Comparison of ENCODE assay signal across 8 cellular contexts in the genomic region with DNA sequence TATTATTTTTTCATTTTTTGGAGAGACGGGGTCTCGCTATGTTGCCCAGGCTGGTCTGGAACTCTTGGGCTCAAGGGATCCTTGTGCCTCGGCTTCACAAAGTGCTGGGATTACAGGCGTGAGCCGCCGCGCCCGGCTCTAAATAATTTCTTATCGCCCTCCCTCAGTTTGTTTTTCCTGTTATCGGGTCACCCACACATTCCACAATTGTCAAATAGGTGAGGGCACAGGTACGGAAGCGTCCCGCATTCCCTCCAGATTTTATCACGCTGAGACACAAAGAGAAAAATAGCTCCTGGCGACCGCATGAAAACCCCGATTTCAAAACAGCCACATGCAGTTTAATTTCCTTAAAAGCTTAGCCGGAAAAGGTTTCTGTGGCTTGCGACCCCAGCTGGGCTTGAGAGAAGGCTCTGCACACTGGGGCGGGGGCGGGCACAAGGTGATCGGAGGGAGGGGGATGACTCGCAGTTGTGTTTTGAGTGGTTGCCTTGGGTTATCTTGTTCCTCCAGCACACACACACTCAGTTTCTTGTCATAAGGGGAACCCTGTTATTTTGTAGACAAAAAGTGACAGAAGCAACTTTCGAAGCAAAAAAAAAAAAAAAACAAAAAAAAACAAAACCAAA. TPM values are rescaled to one million over a fixed set of nuclear protein-coding genes. Genes with fewer than 3 reads are reported as not detected.
DNase-seq lines count a peak whose midpoint lies in the region; ATAC-seq and TF ChIP-seq lines count a peak whose summit lies in the region.

No MANE protein-coding gene starts in this region.

- H3K4me3 ChIP-seq in Caco-2 (ENCODE audit: low read depth, low read length) (peak overlapping the region; percentile 86), Karpas-422 (ENCODE audit: low read length) (peak overlapping the region; percentile 44; the same call in 1 of the 2 replicates), ectodermal cell (ENCODE audit: insufficient read depth, low read depth, low read length) (peak overlapping the region; percentile 81), muscle layer of colon (ENCODE audit: low read depth in 1 of 2, low read length in 2 of 2) (peak overlapping the region; percentile 62 to 71)

- intact Hi-C loops in Caco-2 (cut with micrococcal nuclease; ENCODE audit: unreplicated experiment), result loop anchor here (1.0 to 10.0 kb wide), 8 partner anchors 12 to 242 kb away; no protein-coding TSS in a partner anchor
- intact Hi-C loops in activated CD4-positive, alpha-beta T cell treated with anti-CD3 and anti-CD28 coated beads, Interleukin-2, amount 10 ng/mL, durations not matched to agents 24 days and 14 days (cut with micrococcal nuclease), result loop anchor here (1.0 to 10.0 kb wide), 10 partner anchors 34 to 1825 kb away; partner anchors contain the start of genes GFM2 and NSA2

- H3K79me2 ChIP-seq in Karpas-422 (ENCODE audit: low read length), result no peaks in the 10 kb centered on the region

- H3K4me3 Mint-ChIP-seq in Caco-2 (ENCODE audit: unreplicated experiment), result peak overlapping the region; percentile 79
- H3K4me3 Mint-ChIP-seq in activated CD4-positive, alpha-beta T cell treated with anti-CD3 and anti-CD28 coated beads, Interleukin-2, amount 10 ng/mL, durations not matched to agents 24 days and 14 days, result peak overlapping the region; percentile 95

- no peaks in the 10 kb centered on the region for H3K36me3 ChIP-seq in Caco-2 (ENCODE audit: control insufficient read depth, insufficient read depth, low read length)
- no peaks in the 10 kb centered on the region for H3K36me3 ChIP-seq in Karpas-422 (ENCODE audit: insufficient read depth, low read length)
- no peaks in the 10 kb centered on the region for H3K36me3 ChIP-seq in ectodermal cell (ENCODE audit: control insufficient read depth, insufficient read depth, low read length)
- no peaks in the 10 kb centered on the region for H3K36me3 ChIP-seq in muscle layer of colon (ENCODE audit: insufficient read depth, low read length)

- H3K27ac ChIP-seq in Karpas-422 (ENCODE audit: low read length), result no peak overlapping the region
- no peak overlapping the region for H3K27ac ChIP-seq in ectodermal cell (ENCODE audit: insufficient read depth, low read depth, low read length, poor library complexity, severe bottlenecking)
- no peak overlapping the region for H3K27ac ChIP-seq in muscle layer of colon (ENCODE audit: low read depth, low read length)

- WGBS in ectodermal cell, 2 experiments, result 21 to 25% methylated on average over 20 to 23 of the region's 24 CpGs

- no peak overlapping the region for H2AFZ ChIP-seq in Karpas-422 (ENCODE audit: low read length)

- CTCF ChIA-PET in Caco-2 (lab: Charles Lee), result interaction anchor here (0.6 to 2.7 kb wide), 15 partner anchors 13 to 372 kb away, joined by 3 to 19 read pairs (median 4); no protein-coding TSS in a partner anchor

- peak; percentile 77 to 85 for DNase-seq in Caco-2
- no peak for DNase-seq in Karpas-422
- DNase-seq in activated CD4-positive, alpha-beta T cell treated with anti-CD3 and anti-CD28 coated beads, Interleukin-2, amount 10 ng/mL, durations not matched to agents 24 days and 14 days, result peak; percentile 93
- DNase-seq in stimulated activated CD8-positive, alpha-beta memory T cell treated with anti-CD3 and anti-CD28 coated beads, Interleukin-7, amount 100 ng/mL, for 48 hours (ENCODE audit: extremely low read depth in 1 of 2, low read depth in 1 of 2), result peak; percentile 73 to 88
- no peak for DNase-seq in AG20443 (ENCODE audit: low spot score)

- H3K9me2 ChIP-seq in Karpas-422 (replicated peaks; ENCODE audit: insufficient read depth, low read length), result no peaks in the 10 kb centered on the region

- H3K27me3 Mint-ChIP-seq in Caco-2 (ENCODE audit: insufficient read depth, unreplicated experiment), result no peaks in the 10 kb centered on the region
- peaks cover 7% of the 10 kb centered on the region for H3K27me3 Mint-ChIP-seq in activated CD4-positive, alpha-beta T cell treated with anti-CD3 and anti-CD28 coated beads, Interleukin-2, amount 10 ng/mL, durations not matched to agents 24 days and 14 days

- TF ChIP-seq CTCF in Caco-2 (IDR thresholded peaks at IDR 0.05; ENCODE audit: insufficient read depth in 1 of 2, low read depth in 1 of 2, low read length in 1 of 2, severe bottlenecking in 1 of 2, unreplicated experiment in 1 of 2), result peak in 1 of 2 experiments; percentile 26

- POLR2A ChIA-PET in Caco-2 (lab: Charles Lee), result interaction anchor here (0.6 to 0.9 kb wide), 4 partner anchors 142 to 1596 kb away, joined by 5 to 11 read pairs (median 6); no protein-coding TSS in a partner anchor

- peak; percentile 49 for ATAC-seq in GM21723 (IDR thresholded peaks at IDR 0.05; ENCODE audit: unreplicated experiment)

- H3K9ac ChIP-seq in Karpas-422 (ENCODE audit: low read length), result no peak overlapping the region
- H3K9ac ChIP-seq in muscle layer of colon (ENCODE audit: low read length), result no peak overlapping the region

- peak overlapping the region; percentile 42 for H3K4me2 ChIP-seq in Karpas-422 (ENCODE audit: low read depth, low read length, poor library complexity, severe bottlenecking)

- H3K4me1 ChIP-seq in Caco-2, result peaks cover 39% of the 10 kb centered on the region
- H3K4me1 ChIP-seq in Karpas-422 (ENCODE audit: low read length), result peaks cover 17% of the 10 kb centered on the region
- no peaks in the 10 kb centered on the region for H3K4me1 ChIP-seq in ectodermal cell (ENCODE audit: control insufficient read depth, insufficient read depth, low read length)
- H3K4me1 ChIP-seq in muscle layer of colon (ENCODE audit: insufficient read depth, low read length), result peaks cover 7% of the 10 kb centered on the region

- no peaks in the 10 kb centered on the region for H3K9me3 Mint-ChIP-seq in Caco-2 (ENCODE audit: unreplicated experiment)
- no peaks in the 10 kb centered on the region for H3K9me3 Mint-ChIP-seq in activated CD4-positive, alpha-beta T cell treated with anti-CD3 and anti-CD28 coated beads, Interleukin-2, amount 10 ng/mL, durations not matched to agents 24 days and 14 days

- BruUV-seq in Caco-2 (replicated peaks; lab: Mats Ljungman, UMichigan), result TSS peak; percentile 40

- H3K9me3 ChIP-seq in Caco-2 (no peaks in the 10 kb centered on the region), Karpas-422 (ENCODE audit: low read length) (no peaks in the 10 kb centered on the region), ectodermal cell (ENCODE audit: control insufficient read depth, low read length) (no peaks in the 10 kb centered on the region), muscle layer of colon (ENCODE audit: low read length) (no peaks in the 10 kb centered on the region)

- H3K36me3 Mint-ChIP-seq in Caco-2 (ENCODE audit: insufficient read depth, unreplicated experiment), result peaks cover 13% of the 10 kb centered on the region
- H3K36me3 Mint-ChIP-seq in activated CD4-positive, alpha-beta T cell treated with anti-CD3 and anti-CD28 coated beads, Interleukin-2, amount 10 ng/mL, durations not matched to agents 24 days and 14 days (ENCODE audit: low read depth), result peaks cover 11% of the 10 kb centered on the region

- H3K27me3 ChIP-seq in Caco-2 (replicated peaks; ENCODE audit: control insufficient read depth, insufficient read depth, low read length) (no peaks in the 10 kb centered on the region), Karpas-422 (ENCODE audit: low read length) (no peaks in the 10 kb centered on the region), ectodermal cell (ENCODE audit: control insufficient read depth, insufficient read depth, low read length, poor library complexity, severe bottlenecking) (peaks cover 6% of the 10 kb centered on the region), muscle layer of colon (ENCODE audit: control insufficient read depth in 1 of 2, insufficient read depth in 2 of 2, low read length in 2 of 2) (peaks cover 0 to 11% of the 10 kb centered on the region in 2 donors)

- H3K4me1 Mint-ChIP-seq in Caco-2 (ENCODE audit: low read depth, unreplicated experiment), result peaks cover 19% of the 10 kb centered on the region
- H3K4me1 Mint-ChIP-seq in activated CD4-positive, alpha-beta T cell treated with anti-CD3 and anti-CD28 coated beads, Interleukin-2, amount 10 ng/mL, durations not matched to agents 24 days and 14 days, result peaks cover 51% of the 10 kb centered on the region

- peak overlapping the region; percentile 98 for H3K27ac Mint-ChIP-seq in Caco-2 (ENCODE audit: unreplicated experiment)
- H3K27ac Mint-ChIP-seq in activated CD4-positive, alpha-beta T cell treated with anti-CD3 and anti-CD28 coated beads, Interleukin-2, amount 10 ng/mL, durations not matched to agents 24 days and 14 days, result peak overlapping the region; percentile 99

- H4K20me1 ChIP-seq in Karpas-422 (ENCODE audit: insufficient read depth, low read depth, low read length), result no peaks in the 10 kb centered on the region

RNA-seq across cellular contexts. Expression of gene IQGAP2, which starts 0.7 kb away (rescaled TPM):
- 85.6 and 89.4 TPM in 2 replicates for total RNA-seq in Caco-2 (2022)
- not detected in 2 replicates for total RNA-seq in Karpas-422 (2014; rRNA removed; shearing (Covaris generic); ENCODE audit: low replicate concordance)
- total RNA-seq in activated CD4-positive, alpha-beta T cell treated with anti-CD3 and anti-CD28 coated beads, Interleukin-2, amount 10 ng/mL, durations not matched to agents 24 days and 14 days, result 37.3 and 39.3 TPM in 2 replicates
- polyA plus RNA-seq in ectodermal cell (2013, experiment 1 of 4), result 28.2 TPM
- polyA plus RNA-seq in ectodermal cell (2013, experiment 2 of 4), result 31.5 TPM
- 31.9 TPM for polyA plus RNA-seq in ectodermal cell (2013, experiment 3 of 4)
- polyA plus RNA-seq in ectodermal cell (2013, experiment 4 of 4), result 31.8 TPM

Comparison
In these comparisons a context has a peak if more than half of its experiments do, and no peak if none do; other contexts are left out.
1. DNase-seq: peak in Caco-2 (2 of 2), activated CD4-positive, alpha-beta T cell treated with anti-CD3 and anti-CD28 coated beads, Interleukin-2, amount 10 ng/mL, durations not matched to agents 24 days and 14 days (single experiment) and stimulated activated CD8-positive, alpha-beta memory T cell treated with anti-CD3 and anti-CD28 coated beads, Interleukin-7, amount 100 ng/mL, for 48 hours (2 of 2); none in Karpas-422 (single experiment) and AG20443 (single experiment).
2. RNA of gene IQGAP2, which starts 0.7 kb away (total RNA-seq): 85.6 to 89.4 TPM in Caco-2 and 37.3 to 39.3 TPM in activated CD4-positive, alpha-beta T cell treated with anti-CD3 and anti-CD28 coated beads, Interleukin-2, amount 10 ng/mL, durations not matched to agents 24 days and 14 days; not detected in Karpas-422; every median in the first group is over 10 times any median in the second.
3. Peak in every context shown above with its lines, with median percentiles within 50 percentile points of each other: H3K4me3 ChIP-seq.